Comparison of ENCODE assay signal across 19 cellular contexts in the genomic region with DNA sequence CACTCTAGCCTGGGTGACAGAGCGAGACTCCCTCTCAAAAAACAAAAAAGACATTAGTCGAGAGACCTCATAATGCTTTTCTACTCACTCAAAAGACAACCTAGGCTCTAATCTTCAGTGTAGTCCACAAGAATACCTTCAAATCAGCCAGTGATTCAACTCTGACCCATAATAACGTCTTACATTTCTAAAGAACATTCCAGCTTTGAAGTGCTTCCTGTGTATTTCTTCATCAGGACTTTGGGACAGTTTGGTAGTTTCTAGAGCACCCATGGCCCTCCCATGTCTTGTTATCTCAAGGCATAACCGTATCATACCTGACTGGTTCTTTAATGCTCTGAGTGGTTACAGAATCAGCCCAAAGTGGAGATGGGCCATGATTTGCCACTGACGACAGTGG.
A peak's percentile ranks its signal among the peaks of the same experiment; 100 is the strongest.
DNase-seq lines count a peak whose midpoint lies in the region; ATAC-seq and TF ChIP-seq lines count a peak whose summit lies in the region.
"Had no signal": no experiment of that assay in that cellular context is flagged by ENCODE, and none has a peak within 500 bp of the region (broad histone marks: within the 10 kb centered on the region; RNA-seq: fewer than 3 reads in every experiment).

No MANE protein-coding gene starts in this region.

- peaks cover 4% of the 10 kb centered on the region for H3K4me1 ChIP-seq in mammary epithelial cell (ENCODE audit: insufficient read depth, low read length)
- H3K4me1 ChIP-seq in breast epithelium: no peaks in the 10 kb centered on the region
- no peaks in the 10 kb centered on the region for H3K4me1 ChIP-seq in left lung
- H3K4me1 ChIP-seq in upper lobe of right lung: no peaks in the 10 kb centered on the region
- H3K4me1 ChIP-seq: tibial nerve had no signal

- no peaks in the 10 kb centered on the region for H3K79me2 ChIP-seq in mammary epithelial cell (ENCODE audit: insufficient read depth, low read length)

- no peak overlapping the region for H3K4me3 ChIP-seq in mammary epithelial cell (replicated peaks in 1 of 3; ENCODE audit: insufficient read depth in 1 of 3, low read depth in 2 of 3, low read length in 3 of 3)
- no peak overlapping the region for H3K4me3 ChIP-seq in breast epithelium
- H3K4me3 ChIP-seq in choroid plexus epithelial cell (ENCODE audit: low read depth, low read length): no peak overlapping the region
- no peak overlapping the region for H3K4me3 ChIP-seq in left lung
- H3K4me3 ChIP-seq in upper lobe of right lung: no peak overlapping the region
- H3K4me3 ChIP-seq: tibial nerve had no signal

- BruUV-seq in mammary epithelial cell (replicated peaks; lab: Mats Ljungman, UMichigan): no TSS peak

- in situ Hi-C loops in mammary epithelial cell (cut with MboI; ENCODE audit: low sequenced_read_pairs in 2 of 2): no loop called here

- H3K9ac ChIP-seq in mammary epithelial cell (ENCODE audit: insufficient read depth, low read length): no peak overlapping the region

- no peaks in the 10 kb centered on the region for H4K20me1 ChIP-seq in mammary epithelial cell (ENCODE audit: insufficient read depth, low read length)

- intact Hi-C loops in mammary epithelial cell (cut with micrococcal nuclease) (no loop called here), breast epithelium (cut with DNase I; ENCODE audit: low total_unique reads) (no loop called here), left lung (cut with DNase I) (no loop called here), upper lobe of right lung (cut with DNase I) (no loop called here)

- H3K9me3 ChIP-seq in mammary epithelial cell (replicated peaks; ENCODE audit: insufficient read depth, low read length) (no peaks in the 10 kb centered on the region), breast epithelium (no peaks in the 10 kb centered on the region), left lung (no peaks in the 10 kb centered on the region), upper lobe of right lung (no peaks in the 10 kb centered on the region)
- H3K9me3 ChIP-seq: tibial nerve had no signal

- dilution Hi-C loops in mammary epithelial cell (cut with HindIII; ENCODE audit: low sequenced_read_pairs): no loop called here

- no peak for TF ChIP-seq POLR2A in breast epithelium (IDR thresholded peaks at IDR 0.05)

- peak; percentile 25 for ATAC-seq in left lung
- ATAC-seq in upper lobe of right lung: peak; percentile 76
- ATAC-seq in HG02973 (IDR thresholded peaks at IDR 0.05; ENCODE audit: unreplicated experiment): no peak

- no peaks in the 10 kb centered on the region for H3K36me3 ChIP-seq in mammary epithelial cell (ENCODE audit: insufficient read depth, low read length)
- no peaks in the 10 kb centered on the region for H3K36me3 ChIP-seq in breast epithelium
- H3K36me3 ChIP-seq in left lung: no peaks in the 10 kb centered on the region
- H3K36me3 ChIP-seq in upper lobe of right lung: no peaks in the 10 kb centered on the region
- H3K36me3 ChIP-seq: tibial nerve had no signal

- no peak overlapping the region for H3K4me2 ChIP-seq in mammary epithelial cell (ENCODE audit: insufficient read depth, low read depth, low read length)

- CTCF ChIA-PET in mammary epithelial cell (lab: Charles Lee; ENCODE audit: low non-redundant PET): no interaction called here

- DNase-seq in mammary epithelial cell: no peak
- no peak for DNase-seq in breast epithelium (ENCODE audit: low spot score in 2 of 2)
- peak; percentile 85 for DNase-seq in choroid plexus epithelial cell (ENCODE audit: low read depth)
- no peak for DNase-seq in left lung
- DNase-seq in upper lobe of right lung: no peak
- DNase-seq in pons (ENCODE audit: low spot score): no peak
- DNase-seq in inferior parietal cortex (ENCODE audit: extremely low spot score): no peak
- DNase-seq: activated CD4-positive, alpha-beta memory T cell treated with anti-CD3 and anti-CD28 coated beads for 36 hours; activated CD4-positive, CD25-positive, alpha-beta regulatory T cell; activated naive CD8-positive, alpha-beta T cell treated with anti-CD3 and anti-CD28 coated beads, Interleukin-2, amount 10 ng/mL, durations not matched to agents 7 days and 5 days; CD8-positive, alpha-beta memory T cell; KBM-7; NCI-H69; Right ventricle myocardium superior; stimulated activated CD4-positive, alpha-beta T cell treated with anti-CD3 and anti-CD28 coated beads, Interleukin-4, amount 100 ng/mL, for 1 hour; T1000 had no signal

- H3K27ac ChIP-seq in mammary epithelial cell (ENCODE audit: insufficient read depth, low read depth, low read length) (no peak overlapping the region), breast epithelium (no peak overlapping the region), left lung (no peak overlapping the region), upper lobe of right lung (no peak overlapping the region)
- H3K27ac ChIP-seq: 22Rv1, tibial nerve had no signal

- TF ChIP-seq CTCF in mammary epithelial cell (conservative IDR thresholded peaks at IDR 0.05 in 1 of 2, IDR thresholded peaks at IDR 0.05 in 1 of 2; ENCODE audit: extremely low read depth in 1 of 2, insufficient read depth in 1 of 2, low read depth in 1 of 2, low read length in 2 of 2): no peak
- no peak for TF ChIP-seq CTCF in breast epithelium (IDR thresholded peaks at IDR 0.05)
- no peak for TF ChIP-seq CTCF in choroid plexus epithelial cell (conservative IDR thresholded peaks at IDR 0.05; ENCODE audit: low read depth, low read length)
- TF ChIP-seq CTCF in left lung (IDR thresholded peaks at IDR 0.05): no peak
- no peak for TF ChIP-seq CTCF in upper lobe of right lung (IDR thresholded peaks at IDR 0.05)

- WGBS in mammary epithelial cell (ENCODE audit: low coverage, missing lambda C conversion rate): 72% methylated on average over 5 of the region's 5 CpGs

- H3K27me3 ChIP-seq in mammary epithelial cell (ENCODE audit: insufficient read depth, low read length) (no peaks in the 10 kb centered on the region), breast epithelium (no peaks in the 10 kb centered on the region), left lung (no peaks in the 10 kb centered on the region), upper lobe of right lung (no peaks in the 10 kb centered on the region)
- H3K27me3 ChIP-seq: tibial nerve had no signal

- H2AFZ ChIP-seq in mammary epithelial cell (ENCODE audit: low read depth, low read length): peak overlapping the region; percentile 25
